In the genomic region with DNA sequence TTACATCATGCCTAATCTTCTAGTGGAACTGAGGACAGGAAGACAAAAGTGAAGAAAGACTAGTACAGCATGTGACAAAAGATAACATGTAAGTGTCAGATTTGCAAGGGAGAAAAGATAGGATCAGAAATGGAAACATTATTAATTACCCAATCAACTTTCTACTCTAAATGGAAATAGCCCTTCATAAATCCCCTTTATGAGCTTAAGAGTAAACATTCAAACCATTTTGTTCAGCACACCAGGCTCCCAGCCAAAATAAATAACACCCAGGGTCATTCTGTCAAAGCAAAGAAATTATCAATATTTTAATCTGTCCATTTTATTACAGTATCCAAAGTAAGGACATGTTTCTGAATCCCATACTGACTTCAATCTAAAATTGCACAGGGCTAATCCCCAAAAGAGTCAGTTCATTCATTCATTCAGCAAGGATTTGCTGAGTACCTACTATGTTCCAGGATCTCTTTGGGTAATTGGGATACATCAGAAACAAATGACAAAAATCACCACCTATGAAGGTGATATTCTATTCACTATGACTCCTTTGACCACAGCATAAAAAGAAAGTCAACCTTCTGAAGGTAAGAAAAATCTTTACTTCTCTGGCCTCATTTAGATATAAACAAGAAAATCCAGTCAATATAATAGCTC, we compare ENCODE assay signal across 23 cellular contexts. TPM values are rescaled to one million over a fixed set of nuclear protein-coding genes. Genes with fewer than 3 reads are reported as not detected.
DNase-seq lines count a peak whose midpoint lies in the region; ATAC-seq and TF ChIP-seq lines count a peak whose summit lies in the region.
"Had no signal": no experiment of that assay in that cellular context is flagged by ENCODE, and none has a peak within 500 bp of the region (broad histone marks: within the 10 kb centered on the region; RNA-seq: fewer than 3 reads in every experiment).

No MANE protein-coding gene starts in this region.

- no peak for TF ChIP-seq EP300 in transverse colon (IDR thresholded peaks at IDR 0.05; ENCODE audit: low read depth)

- H3K27ac ChIP-seq in PC-3 (ENCODE audit: low read length): no peak overlapping the region
- no peak overlapping the region for H3K27ac ChIP-seq in transverse colon
- H3K27ac ChIP-seq: neural progenitor cell, vagina had no signal

- in situ Hi-C loops in transverse colon (cut with MboI; ENCODE audit: low pct_ligation_motif_present in 1 of 4, low pct_unique_long_range_greater_than_20kb in 1 of 4, low sequenced_read_pairs in 3 of 4): loop anchor here in 1 of 4 donors (25.0 kb wide), 1 partner anchor 1618 kb away; no protein-coding TSS in a partner anchor

- H3F3A ChIP-seq in PC-3 (ENCODE audit: low read length, unreplicated experiment): no peaks in the 10 kb centered on the region

- no peak overlapping the region for H2AFZ ChIP-seq in PC-3 (ENCODE audit: low read length)
- H2AFZ ChIP-seq: neural progenitor cell had no signal

- intact Hi-C loops in PC-3 (cut with micrococcal nuclease): no loop called here
- intact Hi-C loops in transverse colon (cut with DNase I; ENCODE audit: low total_unique reads): no loop called here

- H3K27me3 ChIP-seq in PC-3 (ENCODE audit: low read length) (no peaks in the 10 kb centered on the region), transverse colon (no peaks in the 10 kb centered on the region)
- H3K27me3 ChIP-seq: breast epithelium, esophagus squamous epithelium, vagina had no signal

- H3K4me1 ChIP-seq in PC-3 (ENCODE audit: insufficient read depth, low read length): peaks cover 14% of the 10 kb centered on the region; the same call in 1 of the 2 replicates
- H3K4me1 ChIP-seq in transverse colon: peaks cover 0 to 50% (median 22%) of the 10 kb centered on the region in 4 donors

- H4K20me1 ChIP-seq in PC-3 (ENCODE audit: low read length): no peaks in the 10 kb centered on the region

- BruUV-seq in PC-3 (replicated peaks; lab: Mats Ljungman, UMichigan): no TSS peak

- no peak overlapping the region for H3K9ac ChIP-seq in PC-3 (ENCODE audit: low read length)
- H3K9ac ChIP-seq: neural progenitor cell had no signal

- peak; percentile 12 for DNase-seq in COLO668 (lab: John Stamatoyannopoulos, UW; ENCODE audit: unreplicated experiment)
- DNase-seq in LoVo (ENCODE audit: low spot score): peak; percentile 34
- peak; percentile 21 for DNase-seq in PC-3
- no peak for DNase-seq in left lobe of liver (ENCODE audit: low spot score)
- DNase-seq in occipital lobe (lab: John Stamatoyannopoulos, UW): no peak
- DNase-seq in transverse colon: no peak
- DNase-seq: activated CD4-positive, alpha-beta T cell treated with anti-CD3 and anti-CD28 coated beads, Interleukin-2, amount 50 U/mL, for 1 hour; activated naive CD8-positive, alpha-beta T cell treated with anti-CD3 and anti-CD28 coated beads, Interleukin-2, amount 10 ng/mL, durations not matched to agents 7 days and 5 days; activated T-cell treated with anti-CD3 and anti-CD28 coated beads, Interleukin-2, amount 50 U/mL, for 48 hours; CD8-positive, alpha-beta memory T cell; esophagus squamous epithelium; GOT3; Kasumi-1; retina; Right ventricle myocardium superior; stimulated activated CD4-positive, alpha-beta T cell treated with anti-CD3 and anti-CD28 coated beads, Interleukin-15, amount 100 ng/mL, for 24 hours had no signal

- ATAC-seq in PC-3 (no peak), left lobe of liver (peak; percentile 36), GM18907 (IDR thresholded peaks at IDR 0.05; ENCODE audit: unreplicated experiment) (no peak), HG03354 (IDR thresholded peaks at IDR 0.05; ENCODE audit: poor library complexity, severe bottlenecking, unreplicated experiment) (no peak)
- ATAC-seq: GM12878 had no signal

- no peak overlapping the region for H3K4me2 ChIP-seq in PC-3 (ENCODE audit: low read length)
- H3K4me2 ChIP-seq: neural progenitor cell had no signal

- H3K4me3 ChIP-seq in PC-3 (ENCODE audit: low read length) (no peak overlapping the region), transverse colon (no peak overlapping the region)
- H3K4me3 ChIP-seq: breast epithelium, esophagus squamous epithelium, GM12878, neural progenitor cell, vagina had no signal

- POLR2A ChIA-PET in PC-3 (lab: Charles Lee; ENCODE audit: unreplicated experiment): no interaction called here

- H3K36me3 ChIP-seq in PC-3 (ENCODE audit: low read depth, low read length) (no peaks in the 10 kb centered on the region), transverse colon (no peaks in the 10 kb centered on the region)
- H3K36me3 ChIP-seq: breast epithelium, esophagus squamous epithelium, neural progenitor cell, vagina had no signal

- no peaks in the 10 kb centered on the region for H3K79me2 ChIP-seq in PC-3 (ENCODE audit: low read length)

- no peak for TF ChIP-seq CTCF in PC-3 (conservative IDR thresholded peaks at IDR 0.05; ENCODE audit: low read depth, low read length)
- no peak for TF ChIP-seq CTCF in transverse colon (IDR thresholded peaks at IDR 0.05)

- H3K9me3 ChIP-seq in PC-3 (ENCODE audit: low read length) (no peaks in the 10 kb centered on the region), transverse colon (no peaks in the 10 kb centered on the region)
- H3K9me3 ChIP-seq: breast epithelium, esophagus squamous epithelium, vagina had no signal

- H3K9me2 ChIP-seq in PC-3 (replicated peaks; ENCODE audit: low read length): no peaks in the 10 kb centered on the region

- TF ChIP-seq POLR2A in transverse colon (IDR thresholded peaks at IDR 0.05): no peak

- CTCF ChIA-PET in PC-3 (lab: Charles Lee): no interaction called here

RNA-seq across cellular contexts. Expression of a gene that starts 5.3 kb away (rescaled TPM):
- total RNA-seq in PC-3 (2014; rRNA removed): 23.7 and 33.2 TPM in 2 replicates
- total RNA-seq in left lobe of liver: 3.3 TPM
- total RNA-seq in occipital lobe: 13.3 TPM
- 100 to 1,000 TPM in 2 of 4 donors, 10 to 100 TPM in 2; 23.9 to 143 (median 106) TPM for total RNA-seq in transverse colon

RNA-seq across cellular contexts. Expression of a gene that starts 43.0 kb away (rescaled TPM):
- total RNA-seq in PC-3 (2014; rRNA removed): not detected in 2 replicates
- not detected for total RNA-seq in left lobe of liver
- total RNA-seq in occipital lobe: not detected
- total RNA-seq in transverse colon: not detected
- total RNA-seq: activated naive CD8-positive, alpha-beta T cell treated with anti-CD3 and anti-CD28 coated beads, Interleukin-2, amount 10 ng/mL, durations not matched to agents 7 days and 5 days; CD8-positive, alpha-beta memory T cell; esophagus squamous epithelium; G401; GM12878; vagina had no signal

Comparison
In these comparisons a context has a peak if more than half of its experiments do, and no peak if none do; other contexts are left out.
1. DNase-seq: peak in COLO668 (single experiment), LoVo (single experiment) and PC-3 (single experiment); none in left lobe of liver (single experiment), occipital lobe (single experiment) and transverse colon (single experiment).